In genomic region chr1:110408488-110408887, GRCh38 we compare ENCODE assay signal across 1 cellular context.
TF ChIP-seq lines count a peak whose summit lies in the region.

No MANE protein-coding gene starts in this region.

TF ChIP-seq in IMR-90, 13 proteins besides CTCF, POLR2A, EP300 and RAD21:
- TF ChIP-seq BHLHE40 (IDR thresholded peaks at IDR 0.05; ENCODE audit: low read depth, low read length) (no peak), RCOR1 (IDR thresholded peaks at IDR 0.05; ENCODE audit: insufficient replicate concordance, low read length) (no peak), MAZ (IDR thresholded peaks at IDR 0.05; ENCODE audit: borderline replicate concordance, low read depth, low read length) (no peak), USF2 (IDR thresholded peaks at IDR 0.05; ENCODE audit: low read depth, low read length) (no peak), MAFK (IDR thresholded peaks at IDR 0.05; ENCODE audit: low read depth, low read length) (no peak), CEBPB (IDR thresholded peaks at IDR 0.05; ENCODE audit: low read depth, low read length) (no peak), SMC3 (IDR thresholded peaks at IDR 0.05; ENCODE audit: low read depth, low read length) (no peak), MXI1 (IDR thresholded peaks at IDR 0.05; ENCODE audit: borderline replicate concordance, low read depth, low read length) (no peak), CHD1 (IDR thresholded peaks at IDR 0.05; ENCODE audit: low read depth, low read length) (no peak), FOS (IDR thresholded peaks at IDR 0.05; ENCODE audit: low read depth, low read length) (no peak), NFE2L2 (IDR thresholded peaks at IDR 0.05; ENCODE audit: low read depth, low read length) (no peak), RFX5 (IDR thresholded peaks at IDR 0.05; ENCODE audit: low read depth, low read length) (no peak)
- TF ChIP-seq, protein P1, sequence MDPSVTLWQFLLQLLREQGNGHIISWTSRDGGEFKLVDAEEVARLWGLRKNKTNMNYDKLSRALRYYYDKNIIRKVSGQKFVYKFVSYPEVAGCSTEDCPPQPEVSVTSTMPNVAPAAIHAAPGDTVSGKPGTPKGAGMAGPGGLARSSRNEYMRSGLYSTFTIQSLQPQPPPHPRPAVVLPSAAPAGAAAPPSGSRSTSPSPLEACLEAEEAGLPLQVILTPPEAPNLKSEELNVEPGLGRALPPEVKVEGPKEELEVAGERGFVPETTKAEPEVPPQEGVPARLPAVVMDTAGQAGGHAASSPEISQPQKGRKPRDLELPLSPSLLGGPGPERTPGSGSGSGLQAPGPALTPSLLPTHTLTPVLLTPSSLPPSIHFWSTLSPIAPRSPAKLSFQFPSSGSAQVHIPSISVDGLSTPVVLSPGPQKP (IDR thresholded peaks at IDR 0.05; ENCODE audit: borderline replicate concordance, low read depth, low read length) = no peak
